In genomic region chr11:63443714-63444113, GRCh38 we compare ENCODE assay signal across 27 cellular contexts. TPM values are rescaled to one million over a fixed set of nuclear protein-coding genes. Genes with fewer than 3 reads are reported as not detected.
DNase-seq lines count a peak whose midpoint lies in the region; ATAC-seq and TF ChIP-seq lines count a peak whose summit lies in the region.
"Had no signal": no experiment of that assay in that cellular context is flagged by ENCODE, and none has a peak within 500 bp of the region (broad histone marks: within the 10 kb centered on the region; RNA-seq: fewer than 3 reads in every experiment).

No MANE protein-coding gene starts in this region.

- H3K4me1 ChIP-seq in GM23338 (ENCODE audit: insufficient read depth) = peaks cover 8% of the 10 kb centered on the region; the same call in 1 of the 2 replicates

- no peak overlapping the region for H3K4me2 ChIP-seq in GM23338
- H3K4me2 ChIP-seq: BLaER1 treated with 17β-estradiol and CSF1 and Interleukin-3, amounts not matched to agents 10 nM and 100 nM; KMS-11 had no signal

- no peaks in the 10 kb centered on the region for H3K36me3 Mint-ChIP-seq in activated T-cell treated with anti-CD3 and anti-CD28 coated beads, Interleukin-2, amount 50 U/mL, for 24 hours (ENCODE audit: low read depth)
- no peaks in the 10 kb centered on the region for H3K36me3 Mint-ChIP-seq in activated T-helper 2 cell treated with anti-CD3 and anti-CD28 coated beads, Interferon-gamma antibody, Interleukin-2, Interleukin-4, amounts not matched to agents 10 μg/mL and 5 μg/mL and 100 μg/mL, durations not matched to agents 14 hours and 24 hours and 36 hours (ENCODE audit: low read depth)
- H3K36me3 Mint-ChIP-seq in GM23338 (ENCODE audit: low read depth) = peaks cover 10% of the 10 kb centered on the region
- H3K36me3 Mint-ChIP-seq: CD8-positive, alpha-beta T cell had no signal

- H3K9me3 Mint-ChIP-seq in activated T-cell treated with anti-CD3 and anti-CD28 coated beads, Interleukin-2, amount 50 U/mL, for 24 hours = no peaks in the 10 kb centered on the region
- H3K9me3 Mint-ChIP-seq in activated T-helper 2 cell treated with anti-CD3 and anti-CD28 coated beads, Interferon-gamma antibody, Interleukin-2, Interleukin-4, amounts not matched to agents 10 μg/mL and 5 μg/mL and 100 μg/mL, durations not matched to agents 14 hours and 24 hours and 36 hours = no peaks in the 10 kb centered on the region
- H3K9me3 Mint-ChIP-seq in GM23338 = peaks cover 14% of the 10 kb centered on the region

- H3K27me3 Mint-ChIP-seq in activated T-cell treated with anti-CD3 and anti-CD28 coated beads, Interleukin-2, amount 50 U/mL, for 24 hours = peaks cover 5% of the 10 kb centered on the region
- no peaks in the 10 kb centered on the region for H3K27me3 Mint-ChIP-seq in activated T-helper 2 cell treated with anti-CD3 and anti-CD28 coated beads, Interferon-gamma antibody, Interleukin-2, Interleukin-4, amounts not matched to agents 10 μg/mL and 5 μg/mL and 100 μg/mL, durations not matched to agents 14 hours and 24 hours and 36 hours (ENCODE audit: low read depth)
- H3K27me3 Mint-ChIP-seq in GM23338 (ENCODE audit: insufficient read depth, low read depth, poor library complexity) = no peaks in the 10 kb centered on the region

- H3K4me3 ChIP-seq in GM23338 = no peak overlapping the region
- H3K4me3 ChIP-seq: BLaER1 treated with 17β-estradiol and CSF1 and Interleukin-3, amounts not matched to agents 10 nM and 100 nM; GM12878; GM23248 had no signal

- H3K27ac ChIP-seq in GM23338 (ENCODE audit: low read depth) = no peak overlapping the region
- H3K27ac ChIP-seq: BLaER1 treated with 17β-estradiol and CSF1 and Interleukin-3, amounts not matched to agents 10 nM and 100 nM; GM23248; HL-60; KMS-11 had no signal

- no peak for ATAC-seq in GM23338
- ATAC-seq: CD8-positive, alpha-beta T cell; GM12878; HCT116; PC-3 had no signal

- no peaks in the 10 kb centered on the region for H3K79me2 ChIP-seq in GM23338 (replicated peaks; ENCODE audit: insufficient read depth)

- H3K4me3 Mint-ChIP-seq in activated T-cell treated with anti-CD3 and anti-CD28 coated beads, Interleukin-2, amount 50 U/mL, for 24 hours = no peak overlapping the region
- no peak overlapping the region for H3K4me3 Mint-ChIP-seq in activated T-helper 2 cell treated with anti-CD3 and anti-CD28 coated beads, Interferon-gamma antibody, Interleukin-2, Interleukin-4, amounts not matched to agents 10 μg/mL and 5 μg/mL and 100 μg/mL, durations not matched to agents 14 hours and 24 hours and 36 hours (ENCODE audit: low read depth)
- no peak overlapping the region for H3K4me3 Mint-ChIP-seq in GM23338
- H3K4me3 Mint-ChIP-seq: CD8-positive, alpha-beta T cell had no signal

- H3K9me2 ChIP-seq in GM23338 (ENCODE audit: insufficient read depth) = peaks cover 24% of the 10 kb centered on the region

- no peaks in the 10 kb centered on the region for H3F3A ChIP-seq in GM23338 (replicated peaks; ENCODE audit: low read depth)

- H4K20me1 ChIP-seq in GM23338 (replicated peaks; ENCODE audit: insufficient read depth) = no peaks in the 10 kb centered on the region
- H4K20me1 ChIP-seq: BLaER1 treated with 17β-estradiol and CSF1 and Interleukin-3, amounts not matched to agents 10 nM and 100 nM had no signal

- peak overlapping the region; percentile 72 for H3K27ac Mint-ChIP-seq in activated T-cell treated with anti-CD3 and anti-CD28 coated beads, Interleukin-2, amount 50 U/mL, for 24 hours
- H3K27ac Mint-ChIP-seq in activated T-helper 2 cell treated with anti-CD3 and anti-CD28 coated beads, Interferon-gamma antibody, Interleukin-2, Interleukin-4, amounts not matched to agents 10 μg/mL and 5 μg/mL and 100 μg/mL, durations not matched to agents 14 hours and 24 hours and 36 hours = peak overlapping the region; percentile 51
- no peak overlapping the region for H3K27ac Mint-ChIP-seq in GM23338
- H3K27ac Mint-ChIP-seq: CD8-positive, alpha-beta T cell had no signal

- no peak overlapping the region for H2AFZ ChIP-seq in GM23338
- H2AFZ ChIP-seq: GM23248 had no signal

- no peak for TF ChIP-seq CTCF in GM23338 (conservative IDR thresholded peaks at IDR 0.05; ENCODE audit: low read depth in 2 of 2)

- no peaks in the 10 kb centered on the region for H3K27me3 ChIP-seq in GM23338 (ENCODE audit: insufficient read depth)
- H3K27me3 ChIP-seq: BLaER1 treated with 17β-estradiol and CSF1 and Interleukin-3, amounts not matched to agents 10 nM and 100 nM had no signal

- DNase-seq in activated T-cell treated with anti-CD3 and anti-CD28 coated beads, Interleukin-2, amount 50 U/mL, for 24 hours = no peak
- no peak for DNase-seq in activated T-cell treated with anti-CD3 and anti-CD28 coated beads, Interleukin-2, amount 50 U/mL, for 48 hours
- peak; percentile 32 for DNase-seq in stimulated activated CD4-positive, alpha-beta T cell treated with anti-CD3 and anti-CD28 coated beads, Interleukin-15, amount 100 ng/mL, for 24 hours
- no peak for DNase-seq in stimulated activated CD4-positive, alpha-beta T cell treated with anti-CD3 and anti-CD28 coated beads, Interleukin-12 subunit alpha, Interleukin-12 subunit beta, amount 100 ng/mL, for 4 hours
- DNase-seq in activated T-helper 2 cell treated with anti-CD3 and anti-CD28 coated beads, Interferon-gamma antibody, Interleukin-2, Interleukin-4, amounts not matched to agents 10 μg/mL and 5 μg/mL and 100 μg/mL, durations not matched to agents 14 hours and 24 hours and 36 hours (ENCODE audit: low spot score) = no peak
- peak; percentile 28 for DNase-seq in stimulated activated CD8-positive, alpha-beta memory T cell treated with anti-CD3 and anti-CD28 coated beads, Interleukin-4, amount 100 ng/mL, for 48 hours
- DNase-seq in GM23338 (ENCODE audit: low spot score) (no peak), dermis blood vessel endothelial cell (no peak)
- DNase-seq: Calu3; CD8-positive, alpha-beta T cell; DMS53; EL; GM23248; MV-4-11; NCI-H187; NCI-H2107; NCI-H226; NCI-H524; NCI-H82; RPMI8226 had no signal

- 0 out of 2 replicates have a peak, but pooled peaks cover 4% of the 10 kb centered on the region for H3K36me3 ChIP-seq in GM23338 (ENCODE audit: insufficient read depth)
- H3K36me3 ChIP-seq: BLaER1 treated with 17β-estradiol and CSF1 and Interleukin-3, amounts not matched to agents 10 nM and 100 nM had no signal

- intact Hi-C loops in activated T-helper 2 cell treated with anti-CD3 and anti-CD28 coated beads, Interferon-gamma antibody, Interleukin-2, Interleukin-4, amounts not matched to agents 10 μg/mL and 5 μg/mL and 100 μg/mL, durations not matched to agents 14 hours and 24 hours and 36 hours (cut with micrococcal nuclease) = loop anchor here (1.0 to 5.0 kb wide), 2 partner anchors 94 to 124 kb away; partner anchors contain the start of gene PLAAT4

- H3K4me1 Mint-ChIP-seq in activated T-cell treated with anti-CD3 and anti-CD28 coated beads, Interleukin-2, amount 50 U/mL, for 24 hours (ENCODE audit: low read depth) = peaks cover 42% of the 10 kb centered on the region
- peaks cover 41% of the 10 kb centered on the region for H3K4me1 Mint-ChIP-seq in activated T-helper 2 cell treated with anti-CD3 and anti-CD28 coated beads, Interferon-gamma antibody, Interleukin-2, Interleukin-4, amounts not matched to agents 10 μg/mL and 5 μg/mL and 100 μg/mL, durations not matched to agents 14 hours and 24 hours and 36 hours (ENCODE audit: low read depth)
- peaks cover 17% of the 10 kb centered on the region for H3K4me1 Mint-ChIP-seq in GM23338

TF ChIP-seq in GM23338, 12 proteins besides CTCF, POLR2A, EP300 and RAD21 (continues in another document):
- no peak for TF ChIP-seq EZH2phosphoT487 (IDR thresholded peaks at IDR 0.05; ENCODE audit: unreplicated experiment)
- TF ChIP-seq STAT1 (IDR thresholded peaks at IDR 0.05; ENCODE audit: unreplicated experiment) = no peak
- TF ChIP-seq REST (IDR thresholded peaks at IDR 0.05; ENCODE audit: unreplicated experiment) = no peak
- no peak for TF ChIP-seq ETS1 (IDR thresholded peaks at IDR 0.05)
- no peak for TF ChIP-seq ZNF331 (CRISPR knock-in tag; IDR thresholded peaks at IDR 0.05; ENCODE audit: low read depth)
- no peak for TF ChIP-seq JUNB (IDR thresholded peaks at IDR 0.05; ENCODE audit: unreplicated experiment)

RNA-seq across cellular contexts. Expression of gene PLAAT5, which starts 47.3 kb away (rescaled TPM):
- total RNA-seq in activated T-helper 2 cell treated with anti-CD3 and anti-CD28 coated beads, Interferon-gamma antibody, Interleukin-2, Interleukin-4, amounts not matched to agents 10 μg/mL and 5 μg/mL and 100 μg/mL, durations not matched to agents 14 hours and 24 hours and 36 hours = 0.64 and 0.80 TPM in 2 replicates
- 10.4 and 11.6 TPM in 2 replicates for total RNA-seq in GM23338 (2014; rRNA removed; shearing (Covaris generic))
- polyA plus RNA-seq in GM23338 (2016; fragmentation: Nextera tagmentation; extraction: Ambion mirVana) = 7.5 and 7.7 TPM in 2 replicates
- not detected in 2 replicates for total RNA-seq in dermis blood vessel endothelial cell
- total RNA-seq: CD8-positive, alpha-beta T cell; GM12878; GM23248; HT1080; PC-3 had no signal
- polyA plus RNA-seq: GM12878, GM23248 had no signal

Comparison
In these comparisons a context has a peak if more than half of its experiments do, and no peak if none do; other contexts are left out.
1. DNase-seq: peak in stimulated activated CD4-positive, alpha-beta T cell treated with anti-CD3 and anti-CD28 coated beads, Interleukin-15, amount 100 ng/mL, for 24 hours (single experiment) and stimulated activated CD8-positive, alpha-beta memory T cell treated with anti-CD3 and anti-CD28 coated beads, Interleukin-4, amount 100 ng/mL, for 48 hours (single experiment); none in activated T-cell treated with anti-CD3 and anti-CD28 coated beads, Interleukin-2, amount 50 U/mL, for 24 hours (single experiment), activated T-cell treated with anti-CD3 and anti-CD28 coated beads, Interleukin-2, amount 50 U/mL, for 48 hours (0 of 2), stimulated activated CD4-positive, alpha-beta T cell treated with anti-CD3 and anti-CD28 coated beads, Interleukin-12 subunit alpha, Interleukin-12 subunit beta, amount 100 ng/mL, for 4 hours (single experiment), activated T-helper 2 cell treated with anti-CD3 and anti-CD28 coated beads, Interferon-gamma antibody, Interleukin-2, Interleukin-4, amounts not matched to agents 10 μg/mL and 5 μg/mL and 100 μg/mL, durations not matched to agents 14 hours and 24 hours and 36 hours (single experiment), GM23338 (single experiment) and dermis blood vessel endothelial cell (single experiment).